ENCODE assay signal across 27 cellular contexts in the genomic region with DNA sequence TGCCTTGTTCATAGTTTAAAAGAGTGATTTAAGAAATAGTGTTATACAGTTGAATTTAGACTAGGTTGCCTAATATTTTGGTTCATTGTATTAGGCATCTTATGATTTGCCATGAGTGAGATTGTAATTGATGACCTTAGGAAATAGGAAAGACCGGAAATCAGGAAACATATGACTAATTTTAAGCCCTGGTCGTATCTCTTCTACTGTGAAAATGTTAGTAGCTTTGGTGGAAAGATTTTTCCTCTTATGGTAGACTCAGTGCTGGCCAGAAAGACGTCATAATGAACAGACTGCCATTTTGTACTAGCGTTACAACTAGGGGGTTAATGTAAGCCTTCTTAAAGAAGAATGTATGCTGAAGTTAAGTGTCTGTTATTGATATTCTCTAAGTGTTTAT. TPM values are rescaled to one million over a fixed set of nuclear protein-coding genes. Genes with fewer than 3 reads are reported as not detected.
DNase-seq lines count a peak whose midpoint lies in the region; ATAC-seq, FAIRE-seq and TF ChIP-seq lines count a peak whose summit lies in the region.
"Had no signal": no experiment of that assay in that cellular context is flagged by ENCODE, and none has a peak within 500 bp of the region (broad histone marks: within the 10 kb centered on the region; RNA-seq: fewer than 3 reads in every experiment).

No MANE protein-coding gene starts in this region.

- peaks cover 52% of the 10 kb centered on the region for H3K36me3 Mint-ChIP-seq in activated naive CD8-positive, alpha-beta T cell treated with anti-CD3 and anti-CD28 coated beads for 36 hours
- H3K36me3 Mint-ChIP-seq in activated naive CD8-positive, alpha-beta T cell treated with anti-CD3 and anti-CD28 coated beads, Interleukin-2, amount 50 U/mL, for 24 hours (ENCODE audit: low read depth), result peaks cover 59% of the 10 kb centered on the region
- peaks cover 51% of the 10 kb centered on the region for H3K36me3 Mint-ChIP-seq in HFFc6 (ENCODE audit: low read depth)
- peaks cover 46 to 70% of the 10 kb centered on the region in 2 donors for H3K36me3 Mint-ChIP-seq in stimulated activated naive B cell treated with anti-CD40 and anti-IgM and Interleukin-4, amounts not matched to agents 10 μg/mL and 1 μg/mL and 100 μg/mL, for 72 hours

- DNase-seq in activated naive CD8-positive, alpha-beta T cell treated with anti-CD3 and anti-CD28 coated beads for 36 hours, result no peak
- DNase-seq in activated naive CD8-positive, alpha-beta T cell treated with anti-CD3 and anti-CD28 coated beads, Interleukin-2, amount 50 U/mL, for 24 hours, result no peak
- DNase-seq in HFFc6, result no peak
- peak; percentile 51 for DNase-seq in endothelial cell of umbilical vein (ENCODE audit: low read depth, low spot score)
- DNase-seq in stimulated activated naive B cell treated with anti-CD40 and anti-IgM and Interleukin-4, amounts not matched to agents 10 μg/mL and 1 μg/mL and 100 μg/mL, for 72 hours, result no peak
- no peak for DNase-seq in mucosa of gallbladder (ENCODE audit: low spot score)
- no peak for DNase-seq in HT-29 (ENCODE audit: low spot score)
- DNase-seq: AML-193; CD8-positive, alpha-beta T cell; DMS 273 treated with DMSO at 0.1 percent for 48 hours; DMS79; EL; GDM1; HCEC 1CT; NCI-H1048; NCI-H1417 treated with DMSO at 0.1 percent for 48 hours; NCI-H1694 treated with DMSO at 0.1 percent for 48 hours; NCI-H2081; NCI-H2227 treated with DMSO at 0.1 percent for 48 hours; NCI-H526 treated with DMSO at 0.1 percent for 48 hours; SHP77 had no signal

- no peaks in the 10 kb centered on the region for H4K20me1 ChIP-seq in endothelial cell of umbilical vein (replicated peaks; ENCODE audit: control insufficient read depth, extremely low read depth, insufficient read depth, low read length)

- POLR2A ChIA-PET in endothelial cell of umbilical vein (lab: Charles Lee), result no interaction called here

- intact Hi-C loops in endothelial cell of umbilical vein (cut with micrococcal nuclease), result no loop called here

- no peaks in the 10 kb centered on the region for H3K27me3 ChIP-seq in endothelial cell of umbilical vein (ENCODE audit: control insufficient read depth in 2 of 2, insufficient read depth in 2 of 2, low read length in 2 of 2)
- H3K27me3 ChIP-seq: BLaER1 treated with 17β-estradiol and CSF1 and Interleukin-3, amounts not matched to agents 10 nM and 100 nM had no signal

- FAIRE-seq in endothelial cell of umbilical vein (lab: Jason Lieb, UNC), result peak; percentile 63
- FAIRE-seq: GM12878, H1 had no signal

- H3K79me2 ChIP-seq in endothelial cell of umbilical vein (ENCODE audit: control insufficient read depth, insufficient read depth, low read length), result no peaks in the 10 kb centered on the region

- H3K4me1 Mint-ChIP-seq in activated naive CD8-positive, alpha-beta T cell treated with anti-CD3 and anti-CD28 coated beads for 36 hours, result peaks cover 38% of the 10 kb centered on the region
- H3K4me1 Mint-ChIP-seq in activated naive CD8-positive, alpha-beta T cell treated with anti-CD3 and anti-CD28 coated beads, Interleukin-2, amount 50 U/mL, for 24 hours, result peaks cover 30% of the 10 kb centered on the region
- H3K4me1 Mint-ChIP-seq in HFFc6 (ENCODE audit: low read depth), result peaks cover 38% of the 10 kb centered on the region
- peaks cover 26 to 36% of the 10 kb centered on the region in 2 donors for H3K4me1 Mint-ChIP-seq in stimulated activated naive B cell treated with anti-CD40 and anti-IgM and Interleukin-4, amounts not matched to agents 10 μg/mL and 1 μg/mL and 100 μg/mL, for 72 hours

- peaks cover 10% of the 10 kb centered on the region for H3K4me1 ChIP-seq in endothelial cell of umbilical vein (ENCODE audit: control insufficient read depth, extremely low read depth, insufficient read depth, low read length)
- H3K4me1 ChIP-seq: A549 had no signal

- no peaks in the 10 kb centered on the region for H3K9me3 ChIP-seq in endothelial cell of umbilical vein (replicated peaks; ENCODE audit: control insufficient read depth, insufficient read depth, low read length)
- H3K9me3 ChIP-seq: A549 had no signal

- H3K27me3 Mint-ChIP-seq in activated naive CD8-positive, alpha-beta T cell treated with anti-CD3 and anti-CD28 coated beads for 36 hours, result no peaks in the 10 kb centered on the region
- H3K27me3 Mint-ChIP-seq in activated naive CD8-positive, alpha-beta T cell treated with anti-CD3 and anti-CD28 coated beads, Interleukin-2, amount 50 U/mL, for 24 hours, result no peaks in the 10 kb centered on the region
- H3K27me3 Mint-ChIP-seq in HFFc6 (ENCODE audit: insufficient read depth), result no peaks in the 10 kb centered on the region; the same call in 1 of the 2 replicates
- H3K27me3 Mint-ChIP-seq in stimulated activated naive B cell treated with anti-CD40 and anti-IgM and Interleukin-4, amounts not matched to agents 10 μg/mL and 1 μg/mL and 100 μg/mL, for 72 hours, result no peaks in the 10 kb centered on the region

- H3K4me3 Mint-ChIP-seq in activated naive CD8-positive, alpha-beta T cell treated with anti-CD3 and anti-CD28 coated beads for 36 hours, result no peak overlapping the region
- H3K4me3 Mint-ChIP-seq in activated naive CD8-positive, alpha-beta T cell treated with anti-CD3 and anti-CD28 coated beads, Interleukin-2, amount 50 U/mL, for 24 hours, result no peak overlapping the region
- peak overlapping the region; percentile 41; the same call in 1 of the 2 replicates for H3K4me3 Mint-ChIP-seq in HFFc6
- no peak overlapping the region for H3K4me3 Mint-ChIP-seq in stimulated activated naive B cell treated with anti-CD40 and anti-IgM and Interleukin-4, amounts not matched to agents 10 μg/mL and 1 μg/mL and 100 μg/mL, for 72 hours
- H3K4me3 Mint-ChIP-seq: CD8-positive, alpha-beta T cell had no signal

- ATAC-seq in activated naive CD8-positive, alpha-beta T cell treated with anti-CD3 and anti-CD28 coated beads, Interleukin-2, amount 50 U/mL, for 24 hours, result no peak
- ATAC-seq in stimulated activated naive B cell treated with anti-CD40 and anti-IgM and Interleukin-4, amounts not matched to agents 10 μg/mL and 1 μg/mL and 100 μg/mL, for 72 hours (replicated peaks), result no peak
- ATAC-seq: A549; CD8-positive, alpha-beta T cell; GM12878; Panc1 had no signal

- no peak overlapping the region for H3K27ac ChIP-seq in endothelial cell of umbilical vein (ENCODE audit: insufficient read depth, low read depth, low read length)
- H3K27ac ChIP-seq: A549; BLaER1 treated with 17β-estradiol and CSF1 and Interleukin-3, amounts not matched to agents 10 nM and 100 nM; RWPE1 had no signal

- no peaks in the 10 kb centered on the region for H3K9me3 Mint-ChIP-seq in activated naive CD8-positive, alpha-beta T cell treated with anti-CD3 and anti-CD28 coated beads for 36 hours
- H3K9me3 Mint-ChIP-seq in activated naive CD8-positive, alpha-beta T cell treated with anti-CD3 and anti-CD28 coated beads, Interleukin-2, amount 50 U/mL, for 24 hours, result no peaks in the 10 kb centered on the region
- H3K9me3 Mint-ChIP-seq in HFFc6, result no peaks in the 10 kb centered on the region
- H3K9me3 Mint-ChIP-seq in stimulated activated naive B cell treated with anti-CD40 and anti-IgM and Interleukin-4, amounts not matched to agents 10 μg/mL and 1 μg/mL and 100 μg/mL, for 72 hours, result no peaks in the 10 kb centered on the region
- H3K9me3 Mint-ChIP-seq: CD8-positive, alpha-beta T cell had no signal

- H3K27ac Mint-ChIP-seq in activated naive CD8-positive, alpha-beta T cell treated with anti-CD3 and anti-CD28 coated beads for 36 hours, result peak overlapping the region; percentile 66
- no peak overlapping the region for H3K27ac Mint-ChIP-seq in activated naive CD8-positive, alpha-beta T cell treated with anti-CD3 and anti-CD28 coated beads, Interleukin-2, amount 50 U/mL, for 24 hours
- H3K27ac Mint-ChIP-seq in HFFc6, result peak overlapping the region; percentile 30; the same call in 1 of the 2 replicates
- H3K27ac Mint-ChIP-seq in stimulated activated naive B cell treated with anti-CD40 and anti-IgM and Interleukin-4, amounts not matched to agents 10 μg/mL and 1 μg/mL and 100 μg/mL, for 72 hours, result peak overlapping the region; percentile 59
- H3K27ac Mint-ChIP-seq: CD8-positive, alpha-beta T cell had no signal

- no TSS peak for BruUV-seq in endothelial cell of umbilical vein (replicated peaks; lab: Mats Ljungman, UMichigan)

- no peaks in the 10 kb centered on the region for H3K9me1 ChIP-seq in endothelial cell of umbilical vein (replicated peaks; ENCODE audit: control insufficient read depth, extremely low read depth, insufficient read depth, low read length)

- no peak overlapping the region for H2AFZ ChIP-seq in endothelial cell of umbilical vein (ENCODE audit: low read depth, low read length)

- no peak overlapping the region for H3K9ac ChIP-seq in endothelial cell of umbilical vein (replicated peaks; ENCODE audit: extremely low read depth, insufficient read depth, low read length)
- H3K9ac ChIP-seq: BLaER1 treated with 17β-estradiol and CSF1 and Interleukin-3, amounts not matched to agents 10 nM and 100 nM had no signal

- TF ChIP-seq CTCF in HFFc6 (IDR thresholded peaks at IDR 0.05), result no peak
- TF ChIP-seq CTCF in endothelial cell of umbilical vein (IDR thresholded peaks at IDR 0.05; ENCODE audit: extremely low read depth in 1 of 2, insufficient read depth in 1 of 2, low read depth in 1 of 2, low read length in 2 of 2), result no peak

- H3K4me3 ChIP-seq in endothelial cell of umbilical vein (replicated peaks in 1 of 3; ENCODE audit: insufficient read depth in 1 of 3, low read depth in 1 of 3, low read length in 3 of 3), result no peak overlapping the region
- H3K4me3 ChIP-seq: A549; BLaER1 treated with 17β-estradiol and CSF1 and Interleukin-3, amounts not matched to agents 10 nM and 100 nM; GM12878 had no signal

- peaks cover 9 to 18% of the 10 kb centered on the region in 2 experiments for H3K36me3 ChIP-seq in endothelial cell of umbilical vein (ENCODE audit: control insufficient read depth in 2 of 2, extremely low read depth in 1 of 2, insufficient read depth in 2 of 2, low read length in 2 of 2)

- H3K4me2 ChIP-seq in endothelial cell of umbilical vein (ENCODE audit: insufficient read depth, low read length), result peak overlapping the region; percentile 26
- H3K4me2 ChIP-seq: A549; BLaER1 treated with 17β-estradiol and CSF1 and Interleukin-3, amounts not matched to agents 10 nM and 100 nM had no signal

- CTCF ChIA-PET in endothelial cell of umbilical vein (lab: Charles Lee), result interaction anchor here (0.8 kb wide), 1 partner anchor 50 kb away, joined by 4 read pairs; no protein-coding TSS in a partner anchor

- dilution Hi-C loops in endothelial cell of umbilical vein (cut with MboI; ENCODE audit: extremely low pct_ligation_motif_present, low sequenced_read_pairs), result no loop called here

- TF ChIP-seq POLR2A in endothelial cell of umbilical vein (IDR thresholded peaks at IDR 0.05; ENCODE audit: low read depth, low read length), result no peak

RNA-seq across cellular contexts. Expression of a gene that starts 21.7 kb away (rescaled TPM):
- total RNA-seq in activated naive CD8-positive, alpha-beta T cell treated with anti-CD3 and anti-CD28 coated beads for 36 hours, result 10 to 100 TPM; 90.0 to 91.5 TPM
- 100 to 1,000 TPM in 3 of 6 experiments, 10 to 100 TPM in 3; 73.2 to 113 (median 96.6) TPM for total RNA-seq in HFFc6 (2021; fragmentation: NEBNext Ultra II Directional; extraction: Animal tissue kit (Norgen Biotek cat#: 25700))
- total RNA-seq in endothelial cell of umbilical vein (79.9 TPM in 2 replicates), mucosa of gallbladder (184 TPM)
- polyA plus RNA-seq in endothelial cell of umbilical vein, result 45.8 and 54.5 TPM in 2 replicates
- 29.7 and 34.8 TPM in 2 replicates for polyA plus RNA-seq in endothelial cell of umbilical vein (2011; cell fraction: cytosol; rRNA removed)
- 54.4 and 61.9 TPM in 2 replicates for polyA plus RNA-seq in endothelial cell of umbilical vein (2011; cell fraction: nucleus; rRNA removed)
- 42.9 and 46.1 TPM in 2 replicates for polyA plus RNA-seq in endothelial cell of umbilical vein (2012)
- polyA minus RNA-seq in endothelial cell of umbilical vein, result 134 and 153 TPM in 2 replicates
- 33.7 TPM for polyA minus RNA-seq in endothelial cell of umbilical vein (2011; cell fraction: cytosol; rRNA and poly(A)+ RNA removed)
- 158 and 170 TPM in 2 replicates for polyA minus RNA-seq in endothelial cell of umbilical vein (2011; cell fraction: nucleus; rRNA and poly(A)+ RNA removed)
- total RNA-seq in HT-29 (2014; rRNA removed; shearing (Covaris generic)), result 27.8 and 36.1 TPM in 2 replicates
